2 cellular contexts compared by ENCODE assay signal in the genomic region with DNA sequence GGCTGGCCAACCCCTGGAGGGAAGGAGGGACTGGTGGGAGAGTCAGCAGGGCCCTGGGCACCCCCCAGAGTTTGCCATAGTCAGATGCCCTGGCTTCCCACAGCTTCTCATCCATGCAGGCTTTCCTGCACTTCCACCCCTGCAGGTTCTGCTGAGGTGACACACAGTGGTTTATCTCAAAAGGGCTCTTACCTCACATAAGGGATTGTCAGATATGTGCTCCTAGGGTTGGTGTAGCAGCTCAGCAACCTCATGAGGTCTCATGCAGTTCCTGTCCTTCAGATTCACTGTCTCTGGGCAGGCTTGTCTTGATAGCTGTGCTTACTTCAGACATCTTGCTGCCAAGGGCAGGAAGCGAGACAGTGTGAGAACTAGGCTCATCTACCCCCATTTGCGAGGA.
TF ChIP-seq lines count a peak whose summit lies in the region.

No MANE protein-coding gene starts in this region.

TF ChIP-seq in HEK293, 187 proteins besides CTCF, POLR2A, EP300 and RAD21 (continued from another document):
- no peak for TF ChIP-seq ZFP37 (tag by site-specific recombination; IDR thresholded peaks at IDR 0.05)

TF ChIP-seq in SK-N-SH, 30 proteins besides CTCF, POLR2A, EP300 and RAD21:
- no peak for TF ChIP-seq FOXM1 (IDR thresholded peaks at IDR 0.05; ENCODE audit: low read depth)
- no peak for TF ChIP-seq ELF1 (IDR thresholded peaks at IDR 0.05)
- no peak for TF ChIP-seq IRF3 (IDR thresholded peaks at IDR 0.05; ENCODE audit: low read depth, low read length)
- TF ChIP-seq, protein P1, sequence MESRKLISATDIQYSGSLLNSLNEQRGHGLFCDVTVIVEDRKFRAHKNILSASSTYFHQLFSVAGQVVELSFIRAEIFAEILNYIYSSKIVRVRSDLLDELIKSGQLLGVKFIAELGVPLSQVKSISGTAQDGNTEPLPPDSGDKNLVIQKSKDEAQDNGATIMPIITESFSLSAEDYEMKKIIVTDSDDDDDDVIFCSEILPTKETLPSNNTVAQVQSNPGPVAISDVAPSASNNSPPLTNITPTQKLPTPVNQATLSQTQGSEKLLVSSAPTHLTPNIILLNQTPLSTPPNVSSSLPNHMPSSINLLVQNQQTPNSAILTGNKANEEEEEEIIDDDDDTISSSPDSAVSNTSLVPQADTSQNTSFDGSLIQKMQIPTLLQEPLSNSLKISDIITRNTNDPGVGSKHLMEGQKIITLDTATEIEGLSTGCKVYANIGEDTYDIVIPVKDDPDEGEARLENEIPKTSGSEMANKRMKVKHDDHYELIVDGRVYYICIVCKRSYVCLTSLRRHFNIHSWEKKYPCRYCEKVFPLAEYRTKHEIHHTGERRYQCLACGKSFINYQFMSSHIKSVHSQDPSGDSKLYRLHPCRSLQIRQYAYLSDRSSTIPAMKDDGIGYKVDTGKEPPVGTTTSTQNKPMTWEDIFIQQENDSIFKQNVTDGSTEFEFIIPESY (IDR thresholded peaks at IDR 0.05; ENCODE audit: borderline replicate concordance, low read depth) = no peak
- TF ChIP-seq, protein P2, sequence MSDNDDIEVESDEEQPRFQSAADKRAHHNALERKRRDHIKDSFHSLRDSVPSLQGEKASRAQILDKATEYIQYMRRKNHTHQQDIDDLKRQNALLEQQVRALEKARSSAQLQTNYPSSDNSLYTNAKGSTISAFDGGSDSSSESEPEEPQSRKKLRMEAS (IDR thresholded peaks at IDR 0.05; ENCODE audit: low read depth) = no peak
- TF ChIP-seq USF1 (IDR thresholded peaks at IDR 0.05; ENCODE audit: borderline replicate concordance, low read depth) = no peak
